3 cellular contexts compared by ENCODE assay signal in the genomic region with DNA sequence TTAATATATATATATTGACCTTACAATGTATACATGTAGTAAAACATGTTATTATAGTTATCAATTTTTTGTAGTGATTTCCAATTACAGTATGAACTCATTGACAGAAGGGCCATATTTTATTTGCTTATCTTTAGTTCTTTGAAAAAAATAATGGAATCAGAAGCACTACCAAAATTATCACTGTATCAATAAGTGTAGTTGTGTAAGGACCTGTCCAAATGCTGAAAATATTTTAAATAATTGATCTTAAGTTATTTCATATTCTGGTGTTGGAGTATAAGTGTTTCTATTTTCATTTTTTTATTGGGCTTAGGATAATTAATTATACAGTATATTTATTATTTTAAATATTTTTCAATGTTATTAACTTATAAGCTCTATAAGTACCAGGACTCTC.
TF ChIP-seq lines count a peak whose summit lies in the region.

No MANE protein-coding gene starts in this region.

TF ChIP-seq in liver, 16 proteins besides CTCF, POLR2A, EP300 and RAD21:
- TF ChIP-seq, protein P1, sequence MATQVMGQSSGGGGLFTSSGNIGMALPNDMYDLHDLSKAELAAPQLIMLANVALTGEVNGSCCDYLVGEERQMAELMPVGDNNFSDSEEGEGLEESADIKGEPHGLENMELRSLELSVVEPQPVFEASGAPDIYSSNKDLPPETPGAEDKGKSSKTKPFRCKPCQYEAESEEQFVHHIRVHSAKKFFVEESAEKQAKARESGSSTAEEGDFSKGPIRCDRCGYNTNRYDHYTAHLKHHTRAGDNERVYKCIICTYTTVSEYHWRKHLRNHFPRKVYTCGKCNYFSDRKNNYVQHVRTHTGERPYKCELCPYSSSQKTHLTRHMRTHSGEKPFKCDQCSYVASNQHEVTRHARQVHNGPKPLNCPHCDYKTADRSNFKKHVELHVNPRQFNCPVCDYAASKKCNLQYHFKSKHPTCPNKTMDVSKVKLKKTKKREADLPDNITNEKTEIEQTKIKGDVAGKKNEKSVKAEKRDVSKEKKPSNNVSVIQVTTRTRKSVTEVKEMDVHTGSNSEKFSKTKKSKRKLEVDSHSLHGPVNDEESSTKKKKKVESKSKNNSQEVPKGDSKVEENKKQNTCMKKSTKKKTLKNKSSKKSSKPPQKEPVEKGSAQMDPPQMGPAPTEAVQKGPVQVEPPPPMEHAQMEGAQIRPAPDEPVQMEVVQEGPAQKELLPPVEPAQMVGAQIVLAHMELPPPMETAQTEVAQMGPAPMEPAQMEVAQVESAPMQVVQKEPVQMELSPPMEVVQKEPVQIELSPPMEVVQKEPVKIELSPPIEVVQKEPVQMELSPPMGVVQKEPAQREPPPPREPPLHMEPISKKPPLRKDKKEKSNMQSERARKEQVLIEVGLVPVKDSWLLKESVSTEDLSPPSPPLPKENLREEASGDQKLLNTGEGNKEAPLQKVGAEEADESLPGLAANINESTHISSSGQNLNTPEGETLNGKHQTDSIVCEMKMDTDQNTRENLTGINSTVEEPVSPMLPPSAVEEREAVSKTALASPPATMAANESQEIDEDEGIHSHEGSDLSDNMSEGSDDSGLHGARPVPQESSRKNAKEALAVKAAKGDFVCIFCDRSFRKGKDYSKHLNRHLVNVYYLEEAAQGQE (IDR thresholded peaks at IDR 0.05), result peak; percentile 42
- TF ChIP-seq, protein P2, sequence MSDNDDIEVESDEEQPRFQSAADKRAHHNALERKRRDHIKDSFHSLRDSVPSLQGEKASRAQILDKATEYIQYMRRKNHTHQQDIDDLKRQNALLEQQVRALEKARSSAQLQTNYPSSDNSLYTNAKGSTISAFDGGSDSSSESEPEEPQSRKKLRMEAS (IDR thresholded peaks at IDR 0.05), result no peak

TF ChIP-seq in HepG2, 621 proteins besides CTCF, POLR2A, EP300 and RAD21:
- TF ChIP-seq, protein P3, sequence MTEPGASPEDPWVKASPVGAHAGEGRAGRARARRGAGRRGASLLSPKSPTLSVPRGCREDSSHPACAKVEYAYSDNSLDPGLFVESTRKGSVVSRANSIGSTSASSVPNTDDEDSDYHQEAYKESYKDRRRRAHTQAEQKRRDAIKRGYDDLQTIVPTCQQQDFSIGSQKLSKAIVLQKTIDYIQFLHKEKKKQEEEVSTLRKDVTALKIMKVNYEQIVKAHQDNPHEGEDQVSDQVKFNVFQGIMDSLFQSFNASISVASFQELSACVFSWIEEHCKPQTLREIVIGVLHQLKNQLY (CRISPR knock-in tag; IDR thresholded peaks at IDR 0.05), result no peak
- TF ChIP-seq GTF2F1 (IDR thresholded peaks at IDR 0.05; ENCODE audit: low read length) (no peak), ZNF549 (CRISPR knock-in tag; IDR thresholded peaks at IDR 0.05) (no peak), GZF1 (CRISPR knock-in tag; IDR thresholded peaks at IDR 0.05) (no peak), ZBTB38 (CRISPR knock-in tag; IDR thresholded peaks at IDR 0.05) (no peak), MIER3 (CRISPR knock-in tag; IDR thresholded peaks at IDR 0.05; ENCODE audit: borderline replicate concordance) (no peak), NFIC (IDR thresholded peaks at IDR 0.05; ENCODE audit: low read length) (no peak), ZNF326 (CRISPR knock-in tag; IDR thresholded peaks at IDR 0.05; ENCODE audit: borderline replicate concordance) (no peak)
- TF ChIP-seq, protein P4, sequence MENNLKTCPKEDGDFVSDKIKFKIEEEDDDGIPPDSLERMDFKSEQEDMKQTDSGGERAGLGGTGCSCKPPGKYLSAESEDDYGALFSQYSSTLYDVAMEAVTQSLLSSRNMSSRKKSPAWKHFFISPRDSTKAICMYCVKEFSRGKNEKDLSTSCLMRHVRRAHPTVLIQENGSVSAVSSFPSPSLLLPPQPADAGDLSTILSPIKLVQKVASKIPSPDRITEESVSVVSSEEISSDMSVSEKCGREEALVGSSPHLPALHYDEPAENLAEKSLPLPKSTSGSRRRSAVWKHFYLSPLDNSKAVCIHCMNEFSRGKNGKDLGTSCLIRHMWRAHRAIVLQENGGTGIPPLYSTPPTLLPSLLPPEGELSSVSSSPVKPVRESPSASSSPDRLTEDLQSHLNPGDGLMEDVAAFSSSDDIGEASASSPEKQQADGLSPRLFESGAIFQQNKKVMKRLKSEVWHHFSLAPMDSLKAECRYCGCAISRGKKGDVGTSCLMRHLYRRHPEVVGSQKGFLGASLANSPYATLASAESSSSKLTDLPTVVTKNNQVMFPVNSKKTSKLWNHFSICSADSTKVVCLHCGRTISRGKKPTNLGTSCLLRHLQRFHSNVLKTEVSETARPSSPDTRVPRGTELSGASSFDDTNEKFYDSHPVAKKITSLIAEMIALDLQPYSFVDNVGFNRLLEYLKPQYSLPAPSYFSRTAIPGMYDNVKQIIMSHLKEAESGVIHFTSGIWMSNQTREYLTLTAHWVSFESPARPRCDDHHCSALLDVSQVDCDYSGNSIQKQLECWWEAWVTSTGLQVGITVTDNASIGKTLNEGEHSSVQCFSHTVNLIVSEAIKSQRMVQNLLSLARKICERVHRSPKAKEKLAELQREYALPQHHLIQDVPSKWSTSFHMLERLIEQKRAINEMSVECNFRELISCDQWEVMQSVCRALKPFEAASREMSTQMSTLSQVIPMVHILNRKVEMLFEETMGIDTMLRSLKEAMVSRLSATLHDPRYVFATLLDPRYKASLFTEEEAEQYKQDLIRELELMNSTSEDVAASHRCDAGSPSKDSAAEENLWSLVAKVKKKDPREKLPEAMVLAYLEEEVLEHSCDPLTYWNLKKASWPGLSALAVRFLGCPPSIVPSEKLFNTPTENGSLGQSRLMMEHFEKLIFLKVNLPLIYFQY (CRISPR knock-in tag; IDR thresholded peaks at IDR 0.05; ENCODE audit: borderline replicate concordance), result no peak
- TF ChIP-seq, protein P5, sequence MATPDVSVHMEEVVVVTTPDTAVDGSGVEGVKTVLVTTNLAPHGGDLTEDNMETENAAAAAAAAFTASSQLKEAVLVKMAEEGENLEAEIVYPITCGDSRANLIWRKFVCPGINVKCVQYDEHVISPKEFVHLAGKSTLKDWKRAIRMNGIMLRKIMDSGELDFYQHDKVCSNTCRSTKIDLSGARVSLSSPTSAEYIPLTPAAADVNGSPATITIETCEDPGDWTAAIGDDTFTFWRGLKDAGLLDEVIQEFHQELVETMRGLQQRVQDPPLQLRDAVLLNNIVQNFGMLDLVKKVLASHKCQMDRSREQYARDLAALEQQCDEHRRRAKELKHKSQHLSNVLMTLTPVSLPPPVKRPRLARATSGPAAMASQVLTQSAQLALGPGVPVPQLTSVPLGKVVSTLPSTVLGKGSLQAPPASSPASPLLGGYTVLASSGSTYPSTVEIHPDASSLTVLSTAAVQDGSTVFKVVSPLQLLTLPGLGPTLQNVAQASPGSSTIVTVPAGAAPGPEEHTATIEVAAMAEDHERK (CRISPR knock-in tag; IDR thresholded peaks at IDR 0.05; ENCODE audit: low read depth), result no peak

TF ChIP-seq in HCT116, 20 proteins besides CTCF, POLR2A, EP300 and RAD21 (continued from another document):
- TF ChIP-seq, protein P1 (IDR thresholded peaks at IDR 0.05; ENCODE audit: low read depth), result peak; percentile 25
